Comparison of ENCODE assay signal across 25 cellular contexts in the genomic region with DNA sequence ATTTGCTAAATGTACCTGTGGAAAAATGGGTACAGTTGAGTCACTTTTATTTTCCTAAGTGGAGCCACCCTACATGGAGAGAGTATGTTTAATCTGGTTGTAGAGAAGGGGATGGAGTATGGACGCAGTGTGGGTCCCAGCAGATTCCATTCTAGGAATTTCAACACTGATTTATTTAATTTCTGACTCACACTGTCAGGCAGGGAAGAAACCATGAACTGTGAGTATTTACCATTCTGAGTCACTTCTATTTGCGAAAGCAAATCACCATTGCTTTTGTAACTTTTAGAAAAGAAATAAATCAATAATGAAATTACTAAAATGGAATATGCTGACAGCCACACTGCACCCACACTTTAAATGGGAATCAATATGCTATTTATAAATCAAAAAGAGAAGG.
DNase-seq lines count a peak whose midpoint lies in the region; ATAC-seq, FAIRE-seq and TF ChIP-seq lines count a peak whose summit lies in the region.
"Had no signal": no experiment of that assay in that cellular context is flagged by ENCODE, and none has a peak within 500 bp of the region (broad histone marks: within the 10 kb centered on the region; RNA-seq: fewer than 3 reads in every experiment).

No MANE protein-coding gene starts in this region.

- no peak for TF ChIP-seq RAD21 in SK-N-SH (IDR thresholded peaks at IDR 0.05; ENCODE audit: low read length)

- no peak for TF ChIP-seq EP300 in SK-N-SH (IDR thresholded peaks at IDR 0.05; ENCODE audit: borderline replicate concordance in 1 of 2, low read depth in 1 of 2, low read length in 1 of 2)

- no peak overlapping the region for H3K4me2 ChIP-seq in SK-N-SH

- H3K27me3 ChIP-seq in SK-N-SH (ENCODE audit: insufficient read depth) = no peaks in the 10 kb centered on the region
- H3K27me3 ChIP-seq: brain microvascular endothelial cell had no signal

- DNase-seq in SK-N-SH (no peak), RWPE1 (ENCODE audit: low spot score) (peak; percentile 57), fibroblast of mammary gland (ENCODE audit: low read depth) (peak; percentile 1), urothelium cell line (ENCODE audit: low spot score) (peak; percentile 16), AG20443 (ENCODE audit: low spot score) (no peak), SKM-1 treated with dmso at 0.1 percent for 144 hours (lab: John Stamatoyannopoulos, UW; ENCODE audit: unreplicated experiment) (no peak), substantia nigra (lab: John Stamatoyannopoulos, UW) (no peak)
- DNase-seq: activated CD8-positive, alpha-beta T cell treated with anti-CD3 and anti-CD28 coated beads for 36 hours; activated naive CD4-positive, alpha-beta T cell treated with anti-CD3 and anti-CD28 coated beads, Interleukin-2, amount 10 ng/mL, durations not matched to agents 7 days and 5 days; activated T-cell treated with anti-CD3 and anti-CD28 coated beads, Interleukin-2, amount 50 U/mL, for 1 hour; brain microvascular endothelial cell; CD4-positive, CD25-positive, alpha-beta regulatory T cell; DMS79 treated with DMSO at 0.1 percent for 48 hours; NCI-H2029; NCI-H345; nephron progenitor cell; NK-92 treated with Interleukin-12 subunit alpha and Interleukin-12 subunit beta, amount 100 ng/mL, for 24 hours; RPMI8226; stimulated activated CD4-positive, alpha-beta T cell treated with anti-CD3 and anti-CD28 coated beads, Interleukin-2, amount 100 ng/mL, for 48 hours; WERI-Rb-1 had no signal

- POLR2A ChIA-PET in SK-N-SH (lab: Yijun Ruan, JAX) (no interaction called here), RWPE1 (lab: Yijun Ruan, JAX; ENCODE audit: low non-redundant PET) (no interaction called here)

- no peak for TF ChIP-seq CTCF in SK-N-SH (IDR thresholded peaks at IDR 0.05)
- TF ChIP-seq CTCF in RWPE1 (conservative IDR thresholded peaks at IDR 0.05; ENCODE audit: low read depth) = no peak
- no peak for TF ChIP-seq CTCF in fibroblast of mammary gland (conservative IDR thresholded peaks at IDR 0.05; ENCODE audit: control insufficient read depth, insufficient read depth, low read depth, low read length)

- no peaks in the 10 kb centered on the region for H3K79me2 ChIP-seq in SK-N-SH (ENCODE audit: insufficient read depth)

- no peak overlapping the region for H3K9ac ChIP-seq in SK-N-SH

- H4K20me1 ChIP-seq in SK-N-SH (ENCODE audit: insufficient read depth) = no peaks in the 10 kb centered on the region

- no peaks in the 10 kb centered on the region for H3F3A ChIP-seq in SK-N-SH (replicated peaks; ENCODE audit: insufficient read depth)

- ATAC-seq in SK-N-SH treated with all-trans-retinoic acid at 6 μM for 48 hours = no peak
- ATAC-seq: activated CD8-positive, alpha-beta T cell treated with anti-CD3 and anti-CD28 coated beads for 36 hours; K562 had no signal

- H3K4me1 ChIP-seq in SK-N-SH (ENCODE audit: control insufficient read depth in 1 of 2, insufficient read depth in 2 of 2, low read depth in 1 of 2, low read length in 1 of 2) = peaks cover 0 to 3% of the 10 kb centered on the region in 2 experiments; a peak in 2 of 4 replicates

- H3K36me3 ChIP-seq in SK-N-SH (replicated peaks in 1 of 2; ENCODE audit: control insufficient read depth in 1 of 2, insufficient read depth in 2 of 2, low read length in 1 of 2) = no peaks in the 10 kb centered on the region
- H3K36me3 ChIP-seq: brain microvascular endothelial cell, WERI-Rb-1 had no signal

- no peaks in the 10 kb centered on the region for H3K9me3 ChIP-seq in SK-N-SH

- H3K4me3 ChIP-seq in SK-N-SH (ENCODE audit: low read depth in 2 of 2, low read length in 1 of 2) (no peak overlapping the region), fibroblast of mammary gland (ENCODE audit: control insufficient read depth, low read depth, low read length) (no peak overlapping the region)
- H3K4me3 ChIP-seq: coronary artery, K562 had no signal

- H3K27ac ChIP-seq in SK-N-SH (ENCODE audit: low read depth in 2 of 2, low read length in 1 of 2) = no peak overlapping the region
- H3K27ac ChIP-seq in RWPE1 = no peak overlapping the region
- no peak overlapping the region for H3K27ac ChIP-seq in substantia nigra (ENCODE audit: low read depth, low read length, poor library complexity, severe bottlenecking)
- H3K27ac ChIP-seq: brain microvascular endothelial cell, coronary artery, HL-60, WERI-Rb-1 had no signal

- no peak for FAIRE-seq in urothelium cell line (lab: Jason Lieb, UNC)
- FAIRE-seq: frontal cortex, K562 had no signal

- 30% methylated on average over 2 of the region's 2 CpGs for WGBS in SK-N-SH (ENCODE audit: low lambda C conversion rate)

- H3K9me2 ChIP-seq in SK-N-SH = no peaks in the 10 kb centered on the region

- H2AFZ ChIP-seq in SK-N-SH (ENCODE audit: low read depth) = no peak overlapping the region

- CTCF ChIA-PET in SK-N-SH (lab: Yijun Ruan, JAX) = interaction anchor here (1.5 kb wide), 1 partner anchor 40 kb away, joined by 3 read pairs; no protein-coding TSS in a partner anchor
- CTCF ChIA-PET in RWPE1 (lab: Yijun Ruan, JAX) = no interaction called here

TF ChIP-seq in SK-N-SH treated with all-trans-retinoic acid at 6 μM for 48 hours, 23 proteins besides CTCF, POLR2A, EP300 and RAD21:
- TF ChIP-seq, protein P1, sequence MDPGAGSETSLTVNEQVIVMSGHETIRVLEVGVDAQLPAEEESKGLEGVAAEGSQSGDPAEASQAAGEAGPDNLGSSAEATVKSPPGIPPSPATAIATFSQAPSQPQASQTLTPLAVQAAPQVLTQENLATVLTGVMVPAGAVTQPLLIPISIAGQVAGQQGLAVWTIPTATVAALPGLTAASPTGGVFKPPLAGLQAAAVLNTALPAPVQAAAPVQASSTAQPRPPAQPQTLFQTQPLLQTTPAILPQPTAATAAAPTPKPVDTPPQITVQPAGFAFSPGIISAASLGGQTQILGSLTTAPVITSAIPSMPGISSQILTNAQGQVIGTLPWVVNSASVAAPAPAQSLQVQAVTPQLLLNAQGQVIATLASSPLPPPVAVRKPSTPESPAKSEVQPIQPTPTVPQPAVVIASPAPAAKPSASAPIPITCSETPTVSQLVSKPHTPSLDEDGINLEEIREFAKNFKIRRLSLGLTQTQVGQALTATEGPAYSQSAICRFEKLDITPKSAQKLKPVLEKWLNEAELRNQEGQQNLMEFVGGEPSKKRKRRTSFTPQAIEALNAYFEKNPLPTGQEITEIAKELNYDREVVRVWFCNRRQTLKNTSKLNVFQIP (CRISPR knock-in tag; IDR thresholded peaks at IDR 0.05; ENCODE audit: borderline replicate concordance, low read depth) = no peak
- TF ChIP-seq ISL1 (CRISPR knock-in tag; IDR thresholded peaks at IDR 0.05) = peak; percentile 16; the same call in 1 of the 2 replicates
- TF ChIP-seq, protein P2, sequence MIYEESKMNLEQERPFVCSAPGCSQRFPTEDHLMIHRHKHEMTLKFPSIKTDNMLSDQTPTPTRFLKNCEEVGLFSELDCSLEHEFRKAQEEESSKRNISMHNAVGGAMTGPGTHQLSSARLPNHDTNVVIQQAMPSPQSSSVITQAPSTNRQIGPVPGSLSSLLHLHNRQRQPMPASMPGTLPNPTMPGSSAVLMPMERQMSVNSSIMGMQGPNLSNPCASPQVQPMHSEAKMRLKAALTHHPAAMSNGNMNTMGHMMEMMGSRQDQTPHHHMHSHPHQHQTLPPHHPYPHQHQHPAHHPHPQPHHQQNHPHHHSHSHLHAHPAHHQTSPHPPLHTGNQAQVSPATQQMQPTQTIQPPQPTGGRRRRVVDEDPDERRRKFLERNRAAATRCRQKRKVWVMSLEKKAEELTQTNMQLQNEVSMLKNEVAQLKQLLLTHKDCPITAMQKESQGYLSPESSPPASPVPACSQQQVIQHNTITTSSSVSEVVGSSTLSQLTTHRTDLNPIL (CRISPR knock-in tag; IDR thresholded peaks at IDR 0.05; ENCODE audit: low read depth) = no peak
- TF ChIP-seq ZNF565 (CRISPR knock-in tag; conservative IDR thresholded peaks at IDR 0.05; ENCODE audit: low read depth) = no peak
- no peak for TF ChIP-seq ZFP30 (CRISPR knock-in tag; IDR thresholded peaks at IDR 0.05)

TF ChIP-seq in SK-N-SH, 30 proteins besides CTCF, POLR2A, EP300 and RAD21:
- TF ChIP-seq JUND (IDR thresholded peaks at IDR 0.05) (no peak), TAF1 (IDR thresholded peaks at IDR 0.05; ENCODE audit: borderline replicate concordance, low read depth, low read length) (no peak), NFIC (IDR thresholded peaks at IDR 0.05; ENCODE audit: borderline replicate concordance) (no peak), RCOR1 (IDR thresholded peaks at IDR 0.05; ENCODE audit: low read length) (no peak), MXI1 (IDR thresholded peaks at IDR 0.05; ENCODE audit: low read depth, low read length) (no peak), NRF1 (IDR thresholded peaks at IDR 0.05; ENCODE audit: low read depth, low read length) (no peak), POLR2AphosphoS5 (IDR thresholded peaks at IDR 0.05; ENCODE audit: low read depth, low read length) (no peak)
- TF ChIP-seq, protein P3, sequence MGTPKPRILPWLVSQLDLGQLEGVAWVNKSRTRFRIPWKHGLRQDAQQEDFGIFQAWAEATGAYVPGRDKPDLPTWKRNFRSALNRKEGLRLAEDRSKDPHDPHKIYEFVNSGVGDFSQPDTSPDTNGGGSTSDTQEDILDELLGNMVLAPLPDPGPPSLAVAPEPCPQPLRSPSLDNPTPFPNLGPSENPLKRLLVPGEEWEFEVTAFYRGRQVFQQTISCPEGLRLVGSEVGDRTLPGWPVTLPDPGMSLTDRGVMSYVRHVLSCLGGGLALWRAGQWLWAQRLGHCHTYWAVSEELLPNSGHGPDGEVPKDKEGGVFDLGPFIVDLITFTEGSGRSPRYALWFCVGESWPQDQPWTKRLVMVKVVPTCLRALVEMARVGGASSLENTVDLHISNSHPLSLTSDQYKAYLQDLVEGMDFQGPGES (IDR thresholded peaks at IDR 0.05; ENCODE audit: low read depth, low read length) = no peak
- TF ChIP-seq, protein P4, sequence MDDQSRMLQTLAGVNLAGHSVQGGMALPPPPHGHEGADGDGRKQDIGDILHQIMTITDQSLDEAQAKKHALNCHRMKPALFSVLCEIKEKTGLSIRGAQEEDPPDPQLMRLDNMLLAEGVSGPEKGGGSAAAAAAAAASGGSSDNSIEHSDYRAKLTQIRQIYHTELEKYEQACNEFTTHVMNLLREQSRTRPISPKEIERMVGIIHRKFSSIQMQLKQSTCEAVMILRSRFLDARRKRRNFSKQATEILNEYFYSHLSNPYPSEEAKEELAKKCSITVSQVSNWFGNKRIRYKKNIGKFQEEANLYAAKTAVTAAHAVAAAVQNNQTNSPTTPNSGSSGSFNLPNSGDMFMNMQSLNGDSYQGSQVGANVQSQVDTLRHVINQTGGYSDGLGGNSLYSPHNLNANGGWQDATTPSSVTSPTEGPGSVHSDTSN (IDR thresholded peaks at IDR 0.05) = no peak
TF ChIP-seq in SK-N-SH: peak in this region for 0.

Comparison
In these comparisons a context has a peak if more than half of its experiments do, and no peak if none do; other contexts are left out.
1. DNase-seq: peak in RWPE1 (single experiment), fibroblast of mammary gland (single experiment) and urothelium cell line (single experiment); none in SK-N-SH (single experiment), AG20443 (single experiment), SKM-1 treated with dmso at 0.1 percent for 144 hours (single experiment) and substantia nigra (0 of 49).